Comparison of ENCODE assay signal across 35 cellular contexts in genomic region chr21:28074676-28075075, GRCh38.
"Had no signal": no experiment of that assay in that cellular context is flagged by ENCODE, and none has a peak within 500 bp of the region (broad histone marks: within the 10 kb centered on the region; RNA-seq: fewer than 3 reads in every experiment).

No MANE protein-coding gene starts in this region.

- H3K27me3 Mint-ChIP-seq: activated CD4-positive, alpha-beta T cell treated with anti-CD3 and anti-CD28 coated beads, Interleukin-2, amount 10 ng/mL, durations not matched to agents 24 days and 14 days; activated CD8-positive, alpha-beta T cell treated with anti-CD3 and anti-CD28 coated beads for 36 hours had no signal

- H3K36me3 Mint-ChIP-seq: activated naive CD4-positive, alpha-beta T cell treated with anti-CD3 and anti-CD28 coated beads, Interleukin-2, amount 50 U/mL, for 72 hours had no signal

- DNase-seq: activated CD4-positive, alpha-beta T cell treated with anti-CD3 and anti-CD28 coated beads for 1 hour; activated CD4-positive, alpha-beta T cell treated with anti-CD3 and anti-CD28 coated beads, Interleukin-2, amount 10 ng/mL, durations not matched to agents 24 days and 14 days; activated CD4-positive, alpha-beta T cell treated with anti-CD3 and anti-CD28 coated beads, Interleukin-2, amount 50 U/mL, for 4 hours; activated CD4-positive, CD25-positive, alpha-beta regulatory T cell; activated CD8-positive, alpha-beta T cell treated with anti-CD3 and anti-CD28 coated beads for 36 hours; activated gamma-delta T cell; activated naive CD4-positive, alpha-beta T cell treated with anti-CD3 and anti-CD28 coated beads for 36 hours; activated T-cell treated with anti-CD3 and anti-CD28 coated beads, Interleukin-2, amount 50 U/mL, for 1 hour; activated T-cell treated with anti-CD3 and anti-CD28 coated beads, Interleukin-2, amount 50 U/mL, for 72 hours; adrenal gland; body of pancreas; Karpas-422; KBM-7; MM.1S; MV-4-11; NCI-H1092; NCI-H146; NCI-H187; NCI-H2029 treated with DMSO at 0.1 percent for 48 hours; NCI-H2107; NCI-H2171; NCI-H510A; NCI-H526; NCI-H748 treated with DMSO at 0.1 percent for 48 hours; NK-92 treated with Interleukin-12 subunit alpha and Interleukin-12 subunit beta, amount 100 ng/mL, for 24 hours; PC-9; Right ventricle myocardium superior; SW 1271; T-helper 1 cell; T-helper 2 cell; T-helper 9 cell; WERI-Rb-1 had no signal

- H3K9me3 Mint-ChIP-seq: activated CD4-positive, alpha-beta T cell treated with anti-CD3 and anti-CD28 coated beads, Interleukin-2, amount 10 ng/mL, durations not matched to agents 24 days and 14 days; activated CD8-positive, alpha-beta T cell treated with anti-CD3 and anti-CD28 coated beads for 36 hours; activated T-helper 2 cell treated with anti-CD3 and anti-CD28 coated beads, Interferon-gamma antibody, Interleukin-2, Interleukin-4, amounts not matched to agents 10 μg/mL and 5 μg/mL and 100 μg/mL, durations not matched to agents 14 hours and 24 hours and 36 hours had no signal

- H3K36me3 ChIP-seq: adrenal gland, breast epithelium, WERI-Rb-1 had no signal

- H3K27ac Mint-ChIP-seq: activated CD4-positive, alpha-beta T cell treated with anti-CD3 and anti-CD28 coated beads, Interleukin-2, amount 10 ng/mL, durations not matched to agents 24 days and 14 days; activated CD8-positive, alpha-beta T cell treated with anti-CD3 and anti-CD28 coated beads for 36 hours; activated naive CD4-positive, alpha-beta T cell treated with anti-CD3 and anti-CD28 coated beads for 36 hours; activated naive CD4-positive, alpha-beta T cell treated with anti-CD3 and anti-CD28 coated beads, Interleukin-2, amount 50 U/mL, for 72 hours; activated T-cell treated with anti-CD3 and anti-CD28 coated beads, Interleukin-2, amount 50 U/mL, for 72 hours; activated T-helper 2 cell treated with anti-CD3 and anti-CD28 coated beads, Interferon-gamma antibody, Interleukin-2, Interleukin-4, amounts not matched to agents 10 μg/mL and 5 μg/mL and 100 μg/mL, durations not matched to agents 14 hours and 24 hours and 36 hours had no signal

- H3K9me3 ChIP-seq: adrenal gland, body of pancreas, breast epithelium had no signal

- H3K27me3 ChIP-seq: adrenal gland, body of pancreas, breast epithelium had no signal

- H3K4me1 ChIP-seq: adrenal gland, breast epithelium had no signal

- H3K4me3 ChIP-seq: adrenal gland, body of pancreas, breast epithelium, PC-9 had no signal

- H3K4me1 Mint-ChIP-seq: activated CD4-positive, alpha-beta T cell treated with anti-CD3 and anti-CD28 coated beads, Interleukin-2, amount 10 ng/mL, durations not matched to agents 24 days and 14 days had no signal

- H3K4me3 Mint-ChIP-seq: activated CD4-positive, alpha-beta T cell treated with anti-CD3 and anti-CD28 coated beads, Interleukin-2, amount 10 ng/mL, durations not matched to agents 24 days and 14 days; activated CD8-positive, alpha-beta T cell treated with anti-CD3 and anti-CD28 coated beads for 36 hours; activated naive CD4-positive, alpha-beta T cell treated with anti-CD3 and anti-CD28 coated beads for 36 hours; activated T-cell treated with anti-CD3 and anti-CD28 coated beads, Interleukin-2, amount 50 U/mL, for 72 hours had no signal
